In genomic region chr12:96985515-96986362, GRCh38 we compare ENCODE assay signal across 8 cellular contexts.
DNase-seq lines count a peak whose midpoint lies in the region; ATAC-seq and TF ChIP-seq lines count a peak whose summit lies in the region.

No MANE protein-coding gene starts in this region.

- TF ChIP-seq POLR2A in sigmoid colon (IDR thresholded peaks at IDR 0.05), result no peak

- intact Hi-C loops in heart right ventricle (cut with DNase I), result loop anchor here in 9 of 10 donors (2.0 to 10.0 kb wide), 10 partner anchors 319 to 1412 kb away; no protein-coding TSS in a partner anchor
- intact Hi-C loops in sigmoid colon (cut with DNase I), result loop anchor here (2.0 to 5.0 kb wide), 3 partner anchors 322 to 1411 kb away; no protein-coding TSS in a partner anchor

- peak overlapping the region; percentile 10 to 56 (median 44) for H3K4me3 ChIP-seq in heart right ventricle
- H3K4me3 ChIP-seq in sigmoid colon, result peak overlapping the region; percentile 1 to 53 (median 38)

- no peaks in the 10 kb centered on the region for H3K36me3 Mint-ChIP-seq in activated T-helper 17 cell treated with anti-CD3 and anti-CD28 coated beads, Interleukin-2, amount 50 U/mL, for 72 hours (ENCODE audit: low read depth)

- no peak for TF ChIP-seq EP300 in sigmoid colon (IDR thresholded peaks at IDR 0.05)

- H3K36me3 ChIP-seq in heart right ventricle, result no peaks in the 10 kb centered on the region
- no peaks in the 10 kb centered on the region for H3K36me3 ChIP-seq in sigmoid colon

- H3K4me1 Mint-ChIP-seq in activated T-helper 17 cell treated with anti-CD3 and anti-CD28 coated beads, Interleukin-2, amount 50 U/mL, for 72 hours, result no peaks in the 10 kb centered on the region

- H3K4me1 ChIP-seq in heart right ventricle, result peaks cover 0 to 8% (median 6%) of the 10 kb centered on the region in 9 donors
- peaks cover 0 to 12% (median 11%) of the 10 kb centered on the region in 4 donors for H3K4me1 ChIP-seq in sigmoid colon

- peaks cover 6% of the 10 kb centered on the region for H3K27me3 Mint-ChIP-seq in activated T-helper 17 cell treated with anti-CD3 and anti-CD28 coated beads, Interleukin-2, amount 50 U/mL, for 72 hours

- H3K4me3 Mint-ChIP-seq in activated T-helper 17 cell treated with anti-CD3 and anti-CD28 coated beads, Interleukin-2, amount 50 U/mL, for 72 hours, result peak overlapping the region; percentile 58

- ATAC-seq in HG02885 (IDR thresholded peaks at IDR 0.05; ENCODE audit: poor library complexity, unreplicated experiment) (peak; percentile 86), heart right ventricle (peak in 3 of 8 donors; percentile 49 to 68 (median 58))
- peak; percentile 83 for ATAC-seq in activated T-helper 17 cell treated with anti-CD3 and anti-CD28 coated beads, Interleukin-2, amount 50 U/mL, for 72 hours (replicated peaks)

- peaks cover 0 to 47% (median 21%) of the 10 kb centered on the region in 7 donors for H3K27me3 ChIP-seq in heart right ventricle
- H3K27me3 ChIP-seq in sigmoid colon, result peaks cover 0 to 17% (median 4%) of the 10 kb centered on the region in 3 donors

- WGBS in heart right ventricle, 2 donors, result 4 to 5% methylated on average over 56 of the region's 56 CpGs
- WGBS in sigmoid colon, 2 donors, result 2 to 3% methylated on average over 56 of the region's 56 CpGs

- H3K9me3 ChIP-seq in heart right ventricle, result no peaks in the 10 kb centered on the region
- no peaks in the 10 kb centered on the region for H3K9me3 ChIP-seq in sigmoid colon

- H3K27ac ChIP-seq in heart right ventricle, result no peak overlapping the region
- no peak overlapping the region for H3K27ac ChIP-seq in sigmoid colon

- DNase-seq in SHP77 (lab: John Stamatoyannopoulos, UW) (peak; percentile 10 to 34), SHP77 treated with DMSO at 0.1 percent for 48 hours (lab: John Stamatoyannopoulos, UW) (no peak), NCI-H69 (lab: John Stamatoyannopoulos, UW) (peak; percentile 78), heart right ventricle (peak in 1 of 2 donors; percentile 14), sigmoid colon (no peak), GF-D8 (lab: John Stamatoyannopoulos, UW) (no peak)

- no peak overlapping the region for H3K27ac Mint-ChIP-seq in activated T-helper 17 cell treated with anti-CD3 and anti-CD28 coated beads, Interleukin-2, amount 50 U/mL, for 72 hours

- H3K9me3 Mint-ChIP-seq in activated T-helper 17 cell treated with anti-CD3 and anti-CD28 coated beads, Interleukin-2, amount 50 U/mL, for 72 hours, result no peaks in the 10 kb centered on the region

- peak; percentile 54 to 89 (median 80) for TF ChIP-seq CTCF in heart right ventricle (IDR thresholded peaks at IDR 0.05)
- TF ChIP-seq CTCF in sigmoid colon (IDR thresholded peaks at IDR 0.05), result peak in 1 of 4 experiments; percentile 84

Comparison
In these comparisons a context has a peak if more than half of its experiments do, and no peak if none do; other contexts are left out.
1. DNase-seq: peak in SHP77 (2 of 2) and NCI-H69 (single experiment); none in SHP77 treated with DMSO at 0.1 percent for 48 hours (single experiment), sigmoid colon (single experiment) and GF-D8 (single experiment).